In the genomic region with DNA sequence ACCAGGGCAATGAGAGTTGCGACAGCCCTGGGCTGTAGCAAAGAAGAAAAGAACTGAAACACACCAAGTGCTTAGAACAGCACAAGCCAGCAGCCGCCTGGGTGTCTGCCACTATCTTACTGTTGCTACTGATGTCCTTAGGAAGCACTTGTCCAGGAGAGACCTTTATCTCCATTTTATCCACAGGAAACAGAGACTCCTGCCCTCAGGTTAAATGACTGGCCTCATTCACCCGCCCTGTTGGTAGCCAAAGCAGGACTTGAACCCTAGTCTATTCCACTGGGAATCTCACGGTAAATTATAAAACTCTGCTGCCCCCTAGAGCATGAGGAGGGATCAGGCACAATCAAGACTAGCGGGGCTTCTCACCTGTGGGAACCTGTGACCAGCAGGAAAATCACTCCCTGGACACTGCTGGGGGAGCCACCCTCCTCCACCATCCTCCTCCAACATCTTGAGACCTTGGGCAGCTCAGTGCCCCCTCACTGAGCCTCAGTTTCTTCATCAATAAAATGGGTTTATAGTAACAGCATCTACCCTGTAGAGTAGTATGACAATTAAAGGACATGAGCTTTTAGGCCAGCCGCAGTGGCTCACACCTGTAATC, we compare ENCODE assay signal across 7 cellular contexts. TPM values are rescaled to one million over a fixed set of nuclear protein-coding genes. Genes with fewer than 3 reads are reported as not detected.
DNase-seq lines count a peak whose midpoint lies in the region; ATAC-seq, FAIRE-seq and TF ChIP-seq lines count a peak whose summit lies in the region.

No MANE protein-coding gene starts in this region.

- POLR2A ChIA-PET in endothelial cell of umbilical vein (lab: Charles Lee): no interaction called here

- H4K20me1 ChIP-seq in endothelial cell of umbilical vein (replicated peaks; ENCODE audit: control insufficient read depth, extremely low read depth, insufficient read depth, low read length) (no peaks in the 10 kb centered on the region), neural progenitor cell (ENCODE audit: low read depth) (peaks cover 12% of the 10 kb centered on the region)

- no peak overlapping the region for H3K27ac ChIP-seq in endothelial cell of umbilical vein (ENCODE audit: insufficient read depth, low read depth, low read length)
- peak overlapping the region; percentile 64 for H3K27ac ChIP-seq in neural progenitor cell
- H3K27ac ChIP-seq in ovary: no peak overlapping the region

- no peak overlapping the region for H3K27ac Mint-ChIP-seq in neural progenitor cell

- no peaks in the 10 kb centered on the region for H3K27me3 ChIP-seq in endothelial cell of umbilical vein (ENCODE audit: control insufficient read depth in 2 of 2, insufficient read depth in 2 of 2, low read length in 2 of 2)
- H3K27me3 ChIP-seq in neural progenitor cell: no peaks in the 10 kb centered on the region
- H3K27me3 ChIP-seq in ovary: no peaks in the 10 kb centered on the region

- H3F3A ChIP-seq in neural progenitor cell (ENCODE audit: low read depth): peaks cover 21% of the 10 kb centered on the region

- in situ Hi-C loops in KBM-7 (cut with MboI; ENCODE audit: low pct_unique_long_range_greater_than_20kb, low sequenced_read_pairs): loop anchor here (10.0 to 25.0 kb wide), 2 partner anchors 95 to 407 kb away; no protein-coding TSS in a partner anchor

- no peaks in the 10 kb centered on the region for H3K79me2 ChIP-seq in endothelial cell of umbilical vein (ENCODE audit: control insufficient read depth, insufficient read depth, low read length)
- no peaks in the 10 kb centered on the region for H3K79me2 ChIP-seq in neural progenitor cell (ENCODE audit: low read depth)

- FAIRE-seq in endothelial cell of umbilical vein (lab: Jason Lieb, UNC): peak; percentile 77

- no peak overlapping the region for H3K4me3 ChIP-seq in endothelial cell of umbilical vein (replicated peaks in 1 of 3; ENCODE audit: insufficient read depth in 1 of 3, low read depth in 1 of 3, low read length in 3 of 3)
- no peak overlapping the region for H3K4me3 ChIP-seq in neural progenitor cell
- H3K4me3 ChIP-seq in ovary: no peak overlapping the region

- TF ChIP-seq EP300 in ovary (IDR thresholded peaks at IDR 0.05): no peak

- H3K9ac ChIP-seq in endothelial cell of umbilical vein (replicated peaks; ENCODE audit: extremely low read depth, insufficient read depth, low read length) (no peak overlapping the region), neural progenitor cell (no peak overlapping the region)

- TF ChIP-seq CTCF in endothelial cell of umbilical vein (IDR thresholded peaks at IDR 0.05; ENCODE audit: extremely low read depth in 1 of 2, insufficient read depth in 1 of 2, low read depth in 1 of 2, low read length in 2 of 2): peak; percentile 46 to 51
- peak; percentile 91 for TF ChIP-seq CTCF in neural progenitor cell (IDR thresholded peaks at IDR 0.05)
- peak in 1 of 3 donors; percentile 36 for TF ChIP-seq CTCF in ovary (IDR thresholded peaks at IDR 0.05)

- peak; percentile 17 for DNase-seq in GF-D8 (lab: John Stamatoyannopoulos, UW)
- peak; percentile 66 for DNase-seq in KBM-7
- no peak for DNase-seq in endothelial cell of umbilical vein (ENCODE audit: low read depth, low spot score)
- peak; percentile 73 for DNase-seq in neural progenitor cell (ENCODE audit: low spot score)
- no peak for DNase-seq in ovary

- CTCF ChIA-PET in endothelial cell of umbilical vein (lab: Charles Lee): interaction anchor here (0.8 to 1.5 kb wide), 9 partner anchors 18 to 416 kb away, joined by 3 to 9 read pairs (median 4); no protein-coding TSS in a partner anchor

- no peaks in the 10 kb centered on the region for H3K36me3 Mint-ChIP-seq in neural progenitor cell

- intact Hi-C loops in endothelial cell of umbilical vein (cut with micrococcal nuclease): loop anchor here (1.0 kb wide), 2 partner anchors 94 to 416 kb away; no protein-coding TSS in a partner anchor
- intact Hi-C loops in ovary (cut with DNase I): loop anchor here in 2 of 4 donors (5.0 to 10.0 kb wide), 2 partner anchors 92 to 95 kb away; no protein-coding TSS in a partner anchor

- H3K4me1 ChIP-seq in endothelial cell of umbilical vein (ENCODE audit: control insufficient read depth, extremely low read depth, insufficient read depth, low read length) (peaks cover 3% of the 10 kb centered on the region), neural progenitor cell (peaks cover 16% of the 10 kb centered on the region), ovary (ENCODE audit: insufficient read depth) (no peaks in the 10 kb centered on the region)

- dilution Hi-C loops in endothelial cell of umbilical vein (cut with MboI; ENCODE audit: extremely low pct_ligation_motif_present, low sequenced_read_pairs): no loop called here

- WGBS in ovary, 3 donors: 51 to 63% (median 61%) methylated on average over 6 of the region's 6 CpGs

- peaks cover 31% of the 10 kb centered on the region for H3K4me1 Mint-ChIP-seq in neural progenitor cell

- H3K36me3 ChIP-seq in endothelial cell of umbilical vein (ENCODE audit: control insufficient read depth in 2 of 2, extremely low read depth in 1 of 2, insufficient read depth in 2 of 2, low read length in 2 of 2) (no peaks in the 10 kb centered on the region), neural progenitor cell (no peaks in the 10 kb centered on the region), ovary (no peaks in the 10 kb centered on the region)

- peak; percentile 87 for ATAC-seq in SK-N-SH treated with all-trans-retinoic acid at 6 μM for 48 hours
- no peak for ATAC-seq in HG02763 (IDR thresholded peaks at IDR 0.05; ENCODE audit: unreplicated experiment)

- no peaks in the 10 kb centered on the region for H3K9me3 ChIP-seq in endothelial cell of umbilical vein (replicated peaks; ENCODE audit: control insufficient read depth, insufficient read depth, low read length)
- H3K9me3 ChIP-seq in neural progenitor cell (ENCODE audit: low read depth): no peaks in the 10 kb centered on the region
- H3K9me3 ChIP-seq in ovary: no peaks in the 10 kb centered on the region

- no peak overlapping the region for H2AFZ ChIP-seq in endothelial cell of umbilical vein (ENCODE audit: low read depth, low read length)
- H2AFZ ChIP-seq in neural progenitor cell (replicated peaks): no peak overlapping the region

- no peak overlapping the region for H3K4me3 Mint-ChIP-seq in neural progenitor cell

- no peaks in the 10 kb centered on the region for H3K9me1 ChIP-seq in endothelial cell of umbilical vein (replicated peaks; ENCODE audit: control insufficient read depth, extremely low read depth, insufficient read depth, low read length)

- H3K9me3 Mint-ChIP-seq in neural progenitor cell: no peaks in the 10 kb centered on the region

- H3K4me2 ChIP-seq in endothelial cell of umbilical vein (ENCODE audit: insufficient read depth, low read length): no peak overlapping the region
- peak overlapping the region; percentile 66 for H3K4me2 ChIP-seq in neural progenitor cell

- peaks cover 3% of the 10 kb centered on the region for H3K27me3 Mint-ChIP-seq in neural progenitor cell (ENCODE audit: insufficient read depth, low read depth)

- no peak for TF ChIP-seq POLR2A in endothelial cell of umbilical vein (IDR thresholded peaks at IDR 0.05; ENCODE audit: low read depth, low read length)
- no peak for TF ChIP-seq POLR2A in ovary (IDR thresholded peaks at IDR 0.05)

- BruUV-seq in endothelial cell of umbilical vein (replicated peaks; lab: Mats Ljungman, UMichigan): no TSS peak

TF ChIP-seq in SK-N-SH treated with all-trans-retinoic acid at 6 μM for 48 hours, 23 proteins besides CTCF, POLR2A, EP300 and RAD21 (continues in another document):
- TF ChIP-seq ISL1 (CRISPR knock-in tag; IDR thresholded peaks at IDR 0.05) (no peak), RARB (CRISPR knock-in tag; IDR thresholded peaks at IDR 0.05) (no peak), ZNF565 (CRISPR knock-in tag; conservative IDR thresholded peaks at IDR 0.05; ENCODE audit: low read depth) (no peak)
- TF ChIP-seq, protein P1, sequence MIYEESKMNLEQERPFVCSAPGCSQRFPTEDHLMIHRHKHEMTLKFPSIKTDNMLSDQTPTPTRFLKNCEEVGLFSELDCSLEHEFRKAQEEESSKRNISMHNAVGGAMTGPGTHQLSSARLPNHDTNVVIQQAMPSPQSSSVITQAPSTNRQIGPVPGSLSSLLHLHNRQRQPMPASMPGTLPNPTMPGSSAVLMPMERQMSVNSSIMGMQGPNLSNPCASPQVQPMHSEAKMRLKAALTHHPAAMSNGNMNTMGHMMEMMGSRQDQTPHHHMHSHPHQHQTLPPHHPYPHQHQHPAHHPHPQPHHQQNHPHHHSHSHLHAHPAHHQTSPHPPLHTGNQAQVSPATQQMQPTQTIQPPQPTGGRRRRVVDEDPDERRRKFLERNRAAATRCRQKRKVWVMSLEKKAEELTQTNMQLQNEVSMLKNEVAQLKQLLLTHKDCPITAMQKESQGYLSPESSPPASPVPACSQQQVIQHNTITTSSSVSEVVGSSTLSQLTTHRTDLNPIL (CRISPR knock-in tag; IDR thresholded peaks at IDR 0.05; ENCODE audit: low read depth): no peak

TF ChIP-seq in endothelial cell of umbilical vein, 7 proteins besides CTCF, POLR2A, EP300 and RAD21:
- TF ChIP-seq GATA2 (IDR thresholded peaks at IDR 0.05; ENCODE audit: insufficient read depth, insufficient read length, low read depth, low read length): no peak
- no peak for TF ChIP-seq EZH2 (IDR thresholded peaks at IDR 0.05; ENCODE audit: borderline replicate concordance, low read depth, low read length, severe bottlenecking)
- TF ChIP-seq FOS (IDR thresholded peaks at IDR 0.05; ENCODE audit: borderline replicate concordance, insufficient read depth, low read length): no peak
- TF ChIP-seq POLR2AphosphoS5 (IDR thresholded peaks at IDR 0.05; ENCODE audit: insufficient read depth, low read depth, low read length): no peak
- no peak for TF ChIP-seq JUN (IDR thresholded peaks at IDR 0.05; ENCODE audit: borderline replicate concordance, insufficient read depth, insufficient read length, low read depth)
- no peak for TF ChIP-seq MAX (IDR thresholded peaks at IDR 0.05; ENCODE audit: insufficient read depth, insufficient read length)
- TF ChIP-seq MYC (IDR thresholded peaks at IDR 0.05; ENCODE audit: low read depth, low read length): no peak

RNA-seq across cellular contexts. Expression of gene TESC, which starts 20.5 kb away (rescaled TPM):
- total RNA-seq in endothelial cell of umbilical vein: 0.40 TPM in 1 of 2 replicates, not detected in the other
- polyA plus RNA-seq in endothelial cell of umbilical vein: 0.26 and 0.40 TPM in 2 replicates
- polyA plus RNA-seq in endothelial cell of umbilical vein (2011; cell fraction: cytosol; rRNA removed): 0.06 and 0.12 TPM in 2 replicates
- not detected in 2 replicates for polyA plus RNA-seq in endothelial cell of umbilical vein (2011; cell fraction: nucleus; rRNA removed)
- 0.33 and 1.1 TPM in 2 replicates for polyA plus RNA-seq in endothelial cell of umbilical vein (2012)
- polyA minus RNA-seq in endothelial cell of umbilical vein: 0.89 TPM in 1 of 2 replicates, not detected in the other
- polyA minus RNA-seq in endothelial cell of umbilical vein (2011; cell fraction: cytosol; rRNA and poly(A)+ RNA removed): 4.0 TPM
- polyA minus RNA-seq in endothelial cell of umbilical vein (2011; cell fraction: nucleus; rRNA and poly(A)+ RNA removed): not detected in 2 replicates
- total RNA-seq in neural progenitor cell (ENCODE audit: low replicate concordance): 12.4 and 18.0 TPM in 2 replicates
- 10 to 100 TPM in 1 of 7 donors, 1 to 10 TPM in 6; 1.4 to 15.0 (median 5.8) TPM for total RNA-seq in ovary
- polyA plus RNA-seq in ovary: 1 to 10 TPM; 4.3 to 8.0 TPM

Comparison
In these comparisons a context has a peak if more than half of its experiments do, and no peak if none do; other contexts are left out.
1. DNase-seq: peak in GF-D8 (single experiment), KBM-7 (single experiment) and neural progenitor cell (single experiment); none in endothelial cell of umbilical vein (single experiment) and ovary (0 of 5).